8 cellular contexts compared by ENCODE assay signal in genomic region chr3:129690406-129690805, GRCh38.
A peak's percentile ranks its signal among the peaks of the same experiment; 100 is the strongest.
DNase-seq lines count a peak whose midpoint lies in the region; FAIRE-seq and TF ChIP-seq lines count a peak whose summit lies in the region.

No MANE protein-coding gene starts in this region.

- H3K9ac ChIP-seq in mesenchymal stem cell (ENCODE audit: low read length), result no peak overlapping the region

- no peak overlapping the region for H2BK15ac ChIP-seq in mesenchymal stem cell (ENCODE audit: low read depth, poor library complexity, severe bottlenecking)

- H3K79me1 ChIP-seq in mesenchymal stem cell (replicated peaks; ENCODE audit: low read length, poor library complexity, severe bottlenecking), result peaks cover 10% of the 10 kb centered on the region

- H3K4ac ChIP-seq in mesenchymal stem cell (ENCODE audit: low read depth in 1 of 2, low read length in 2 of 2), result no peak overlapping the region

- no peaks in the 10 kb centered on the region for H3K9me3 ChIP-seq in mesenchymal stem cell (ENCODE audit: control insufficient read depth, low read length)

- no peak for TF ChIP-seq CTCF in HFF-Myc (IDR thresholded peaks at IDR 0.05; ENCODE audit: low read depth, low read length, missing control alignments)

- H3K18ac ChIP-seq in mesenchymal stem cell (ENCODE audit: low read depth in 1 of 2, low read length in 2 of 2), result no peak overlapping the region

- H3K27ac ChIP-seq in mesenchymal stem cell (ENCODE audit: low read length, poor library complexity, severe bottlenecking), result no peak overlapping the region

- no peak overlapping the region for H4K8ac ChIP-seq in mesenchymal stem cell (ENCODE audit: low read length)

- H3K27me3 ChIP-seq in mesenchymal stem cell (ENCODE audit: control insufficient read depth in 1 of 2, insufficient read depth in 1 of 2, low read length in 2 of 2), result no peaks in the 10 kb centered on the region

- H2AK5ac ChIP-seq in mesenchymal stem cell (ENCODE audit: low read length, severe bottlenecking), result no peak overlapping the region

- H3K4me2 ChIP-seq in mesenchymal stem cell (ENCODE audit: low read length, poor library complexity, severe bottlenecking), result no peak overlapping the region

- no peak overlapping the region for H3K14ac ChIP-seq in mesenchymal stem cell (ENCODE audit: low read length in 2 of 2)

- FAIRE-seq in A204.1 (lab: Jason Lieb, UNC), result peak; percentile 40
- peak; percentile 89 for FAIRE-seq in G401.6 (lab: Jason Lieb, UNC)

- DNase-seq in HFF-Myc (ENCODE audit: extremely low read depth, low read depth) (peak; percentile 43), NCI-H128 (lab: John Stamatoyannopoulos, UW; ENCODE audit: unreplicated experiment) (peak; percentile 64), SK-MEL-5 (ENCODE audit: low read depth, low spot score) (peak; percentile 87), mesenchymal stem cell (peak; percentile 75)
- peak; percentile 1 for DNase-seq in effector CD8-positive, alpha-beta T cell (lab: John Stamatoyannopoulos, UW)
- no peak for DNase-seq in activated effector memory CD4-positive, alpha-beta T cell treated with anti-CD3 and anti-CD28 coated beads, Interleukin-2, amount 50 U/mL, for 16 hours

- H3K4me3 ChIP-seq in HFF-Myc (replicated peaks; ENCODE audit: low read depth, low read length) (no peak overlapping the region), mesenchymal stem cell (ENCODE audit: insufficient read depth in 1 of 2, low read depth in 1 of 2, low read length in 2 of 2) (no peak overlapping the region)

- in situ Hi-C loops in SK-MEL-5 (cut with HindIII; ENCODE audit: low pct_unique_long_range_greater_than_20kb, low sequenced_read_pairs), result no loop called here

- no peak overlapping the region for H4K91ac ChIP-seq in mesenchymal stem cell (ENCODE audit: low read length)

- H2AFZ ChIP-seq in mesenchymal stem cell (ENCODE audit: low read depth, low read length), result no peak overlapping the region

- no peak overlapping the region for H2BK120ac ChIP-seq in mesenchymal stem cell (ENCODE audit: low read depth, low read length)

- no peak overlapping the region for H2BK5ac ChIP-seq in mesenchymal stem cell (ENCODE audit: low read depth, low read length, poor library complexity, severe bottlenecking)

- peaks cover 4% of the 10 kb centered on the region for H3K4me1 ChIP-seq in mesenchymal stem cell (ENCODE audit: control insufficient read depth, insufficient read depth, low read depth, low read length)

- no peak overlapping the region for H3K23ac ChIP-seq in mesenchymal stem cell (ENCODE audit: low read length in 2 of 2)

- peaks cover 0 to 3% of the 10 kb centered on the region in 2 experiments for H3K36me3 ChIP-seq in mesenchymal stem cell (ENCODE audit: control insufficient read depth in 1 of 2, insufficient read depth in 2 of 2, low read depth in 1 of 2, low read length in 2 of 2)

- no peak overlapping the region for H2BK12ac ChIP-seq in mesenchymal stem cell (ENCODE audit: low read length in 2 of 2)
